Comparison of ENCODE assay signal across 7 cellular contexts in genomic region chr7:18356195-18356645, GRCh38.
A peak's percentile ranks its signal among the peaks of the same experiment; 100 is the strongest.
DNase-seq lines count a peak whose midpoint lies in the region; ATAC-seq and TF ChIP-seq lines count a peak whose summit lies in the region.

No MANE protein-coding gene starts in this region.

- peak overlapping the region; percentile 38; the same call in 1 of the 2 replicates for H3K4me2 ChIP-seq in OCI-LY1 (ENCODE audit: low read length)

- H3K9ac ChIP-seq in OCI-LY1 (ENCODE audit: low read length), result 0 out of 2 replicates have a peak overlapping the region, but pooled peaks have one; percentile 12

- H2AFZ ChIP-seq in OCI-LY1 (ENCODE audit: low read length), result peak overlapping the region; percentile 90

- H3K27me3 Mint-ChIP-seq in HFFc6 (ENCODE audit: insufficient read depth), result no peaks in the 10 kb centered on the region

- H3K9me3 ChIP-seq in OCI-LY1 (ENCODE audit: low read length) (no peaks in the 10 kb centered on the region), left lung (no peaks in the 10 kb centered on the region)

- ATAC-seq in left lung, result peak; percentile 75

- H3K36me3 Mint-ChIP-seq in HFFc6 (ENCODE audit: low read depth), result no peaks in the 10 kb centered on the region

- H3K9me3 Mint-ChIP-seq in HFFc6, result no peaks in the 10 kb centered on the region

- H3K27ac ChIP-seq in OCI-LY1 (ENCODE audit: low read depth, low read length, poor library complexity, severe bottlenecking), result no peak overlapping the region
- no peak overlapping the region for H3K27ac ChIP-seq in left lung

- H3K4me3 ChIP-seq in OCI-LY1 (ENCODE audit: low read depth, low read length, poor library complexity, severe bottlenecking), result no peak overlapping the region
- H3K4me3 ChIP-seq in left lung, result no peak overlapping the region

- H3K27ac Mint-ChIP-seq in HFFc6, result peak overlapping the region; percentile 21

- H3K4me3 Mint-ChIP-seq in HFFc6, result peak overlapping the region; percentile 45; the same call in 1 of the 2 replicates

- TF ChIP-seq CTCF in HFFc6 (IDR thresholded peaks at IDR 0.05), result peak; percentile 91
- peak; percentile 80 for TF ChIP-seq CTCF in OCI-LY1 (IDR thresholded peaks at IDR 0.05; ENCODE audit: low read length)
- TF ChIP-seq CTCF in left lung (IDR thresholded peaks at IDR 0.05), result peak; percentile 60 to 71

- intact Hi-C loops in left lung (cut with DNase I), result no loop called here

- no peaks in the 10 kb centered on the region for H4K20me1 ChIP-seq in OCI-LY1 (ENCODE audit: insufficient read depth, low read length)

- H3K9me2 ChIP-seq in OCI-LY1 (ENCODE audit: low read depth, low read length), result no peaks in the 10 kb centered on the region

- DNase-seq in GM03348 (ENCODE audit: low spot score) (peak; percentile 52), HFFc6 (peak; percentile 10), cerebellum (ENCODE audit: low spot score) (peak; percentile 35), left lung (no peak), ureter (ENCODE audit: low spot score) (no peak)
- no peak for DNase-seq in stimulated activated CD4-positive, alpha-beta T cell treated with anti-CD3 and anti-CD28 coated beads, Interleukin-12 subunit alpha, Interleukin-12 subunit beta, amount 100 ng/mL, for 4 hours

- no peaks in the 10 kb centered on the region for H3K79me2 ChIP-seq in OCI-LY1 (ENCODE audit: insufficient read depth, low read length)

- peaks cover 49% of the 10 kb centered on the region for H3K4me1 Mint-ChIP-seq in HFFc6 (ENCODE audit: low read depth)

- H3K36me3 ChIP-seq in OCI-LY1 (ENCODE audit: insufficient read depth, low read length), result no peaks in the 10 kb centered on the region
- H3K36me3 ChIP-seq in left lung, result no peaks in the 10 kb centered on the region

- H3K27me3 ChIP-seq in OCI-LY1 (ENCODE audit: insufficient read depth, low read length) (no peaks in the 10 kb centered on the region), left lung (no peaks in the 10 kb centered on the region)

- H3F3A ChIP-seq in OCI-LY1 (ENCODE audit: insufficient read depth, low read length), result no peaks in the 10 kb centered on the region

- H3K4me1 ChIP-seq in OCI-LY1 (ENCODE audit: insufficient read depth, low read length, severe bottlenecking) (peaks cover 10% of the 10 kb centered on the region), left lung (peaks cover 0 to 4% of the 10 kb centered on the region in 2 donors)

Comparison
In these comparisons a context has a peak if more than half of its experiments do, and no peak if none do; other contexts are left out.
1. DNase-seq: peak in GM03348 (single experiment), HFFc6 (single experiment) and cerebellum (single experiment); none in left lung (0 of 2), ureter (single experiment) and stimulated activated CD4-positive, alpha-beta T cell treated with anti-CD3 and anti-CD28 coated beads, Interleukin-12 subunit alpha, Interleukin-12 subunit beta, amount 100 ng/mL, for 4 hours (single experiment).
2. Peak in every context shown above with its lines, with median percentiles within 50 percentile points of each other: CTCF ChIP-seq.